In the genomic region with DNA sequence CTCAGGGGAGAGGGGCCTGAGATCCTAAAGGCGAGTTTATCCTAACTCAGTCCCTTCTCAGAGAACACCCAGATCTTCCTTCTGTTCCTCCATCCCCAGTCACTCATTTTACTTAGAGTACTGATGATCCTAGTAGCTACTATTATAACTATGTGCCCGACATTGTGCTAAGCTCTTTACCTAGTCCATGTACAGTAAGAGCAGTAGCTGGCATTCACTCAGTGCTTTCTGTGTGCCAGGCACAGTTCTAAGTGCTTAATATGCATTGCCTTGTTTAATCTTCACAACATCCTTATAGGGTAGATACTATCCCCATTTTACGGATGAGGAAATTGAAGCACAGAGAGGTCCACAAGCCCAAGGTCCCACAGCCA, we compare ENCODE assay signal across 1 cellular context.
TF ChIP-seq lines count a peak whose summit lies in the region.

No MANE protein-coding gene starts in this region.

TF ChIP-seq in H1, 55 proteins besides CTCF, POLR2A, EP300 and RAD21 (continued from another document):
- TF ChIP-seq FOSL1 (IDR thresholded peaks at IDR 0.05; ENCODE audit: insufficient read depth, low read depth, low read length) (no peak), TEAD4 (IDR thresholded peaks at IDR 0.05; ENCODE audit: low read depth, low read length) (no peak), CBX8 (IDR thresholded peaks at IDR 0.05; ENCODE audit: borderline replicate concordance, low read depth, low read length) (no peak)
